Comparison of ENCODE assay signal across 15 cellular contexts in genomic region chr9:18472915-18473314, GRCh38. TPM values are rescaled to one million over a fixed set of nuclear protein-coding genes. Genes with fewer than 3 reads are reported as not detected.
DNase-seq lines count a peak whose midpoint lies in the region; ATAC-seq and TF ChIP-seq lines count a peak whose summit lies in the region.
"Had no signal": no experiment of that assay in that cellular context is flagged by ENCODE, and none has a peak within 500 bp of the region (broad histone marks: within the 10 kb centered on the region; RNA-seq: fewer than 3 reads in every experiment).

No MANE protein-coding gene starts in this region.

- H3K9me3 ChIP-seq in left ventricle myocardium inferior (replicated peaks) (peaks cover 15% of the 10 kb centered on the region), endodermal cell (ENCODE audit: control insufficient read depth, low read length) (no peaks in the 10 kb centered on the region), mesenchymal stem cell (ENCODE audit: control insufficient read depth, low read length) (peaks cover 18% of the 10 kb centered on the region), transverse colon (peaks cover 0 to 4% of the 10 kb centered on the region in 2 donors)

- no peak overlapping the region for H2BK12ac ChIP-seq in mesenchymal stem cell (ENCODE audit: low read length in 2 of 2)

- no peak overlapping the region for H2BK15ac ChIP-seq in mesenchymal stem cell (ENCODE audit: low read depth, poor library complexity, severe bottlenecking)

- WGBS in endodermal cell (ENCODE audit: insufficient coverage in 1 of 2, insufficient read length in 1 of 2), 2 experiments: 39 to 61% methylated on average over 2 to 4 of the region's 5 CpGs
- 31% methylated on average over 3 of the region's 5 CpGs for WGBS in mesenchymal stem cell
- WGBS in transverse colon (ENCODE audit: low coverage in 1 of 2), 2 donors: 48 to 65% methylated on average over 3 to 5 of the region's 5 CpGs

- H2AFZ ChIP-seq in mesenchymal stem cell (ENCODE audit: low read depth, low read length): no peak overlapping the region

- H2AK5ac ChIP-seq in mesenchymal stem cell (ENCODE audit: low read length, severe bottlenecking): no peak overlapping the region

- no peak for DNase-seq in Right ventricle myocardium superior
- DNase-seq in left ventricle myocardium inferior: no peak
- peak; percentile 59 for DNase-seq in endodermal cell
- DNase-seq in mesenchymal stem cell: no peak
- DNase-seq in transverse colon: no peak
- no peak for DNase-seq in NCI-H2227 (lab: John Stamatoyannopoulos, UW; ENCODE audit: unreplicated experiment)
- DNase-seq in HuH-7.5 (ENCODE audit: low spot score): no peak
- no peak for DNase-seq in GM10248 (ENCODE audit: extremely low spot score)
- DNase-seq: activated naive CD8-positive, alpha-beta T cell treated with anti-CD3 and anti-CD28 coated beads for 36 hours; DMS53; dorsolateral prefrontal cortex; Kasumi-1; NCI-H2171 treated with DMSO at 0.1 percent for 48 hours; spleen; T1000 had no signal

- CTCF ChIA-PET in GM10248 (lab: Yijun Ruan, JAX): no interaction called here

- H3K27ac ChIP-seq in left ventricle myocardium inferior (replicated peaks) (no peak overlapping the region), endodermal cell (ENCODE audit: low read depth, low read length) (no peak overlapping the region), mesenchymal stem cell (ENCODE audit: low read length, poor library complexity, severe bottlenecking) (no peak overlapping the region), transverse colon (peak overlapping the region; percentile 1 to 59 (median 50))
- H3K27ac ChIP-seq: dorsolateral prefrontal cortex had no signal

- H3K4me1 ChIP-seq in left ventricle myocardium inferior (peaks cover 31% of the 10 kb centered on the region), endodermal cell (ENCODE audit: control insufficient read depth, insufficient read depth, low read length) (peaks cover 3% of the 10 kb centered on the region), mesenchymal stem cell (ENCODE audit: control insufficient read depth, insufficient read depth, low read depth, low read length) (peaks cover 2% of the 10 kb centered on the region), transverse colon (peaks cover 0 to 23% (median 14%) of the 10 kb centered on the region in 4 donors)

- intact Hi-C loops in Right ventricle myocardium superior (cut with DNase I): no loop called here
- intact Hi-C loops in left ventricle myocardium inferior (cut with micrococcal nuclease): no loop called here
- intact Hi-C loops in transverse colon (cut with DNase I; ENCODE audit: low total_unique reads): no loop called here

- H3K9ac ChIP-seq in endodermal cell (ENCODE audit: extremely low read depth, low read length, poor library complexity, severe bottlenecking): no peak overlapping the region
- H3K9ac ChIP-seq in mesenchymal stem cell (ENCODE audit: low read length): peak overlapping the region; percentile 98

- peaks cover 5% of the 10 kb centered on the region for H3K27me3 Mint-ChIP-seq in endodermal cell (ENCODE audit: insufficient read depth)

- ATAC-seq in Right ventricle myocardium superior (ENCODE audit: poor library complexity): peak; percentile 52

- no peaks in the 10 kb centered on the region for H3K27me3 ChIP-seq in left ventricle myocardium inferior (ENCODE audit: low read depth)
- no peaks in the 10 kb centered on the region for H3K27me3 ChIP-seq in endodermal cell (ENCODE audit: control insufficient read depth, insufficient read depth, low read length, poor library complexity, severe bottlenecking)
- H3K27me3 ChIP-seq in mesenchymal stem cell (ENCODE audit: control insufficient read depth in 1 of 2, insufficient read depth in 1 of 2, low read length in 2 of 2): no peaks in the 10 kb centered on the region
- no peaks in the 10 kb centered on the region for H3K27me3 ChIP-seq in transverse colon

- H3K4me3 ChIP-seq in left ventricle myocardium inferior (no peak overlapping the region), endodermal cell (ENCODE audit: low read length) (peak overlapping the region; percentile 70), mesenchymal stem cell (ENCODE audit: insufficient read depth in 1 of 2, low read depth in 1 of 2, low read length in 2 of 2) (peak overlapping the region in 1 of 2 experiments; percentile 96), transverse colon (no peak overlapping the region)

- H3K4me3 Mint-ChIP-seq in endodermal cell: no peak overlapping the region
- H3K4me3 Mint-ChIP-seq: activated naive CD8-positive, alpha-beta T cell treated with anti-CD3 and anti-CD28 coated beads for 36 hours had no signal

- no peak for TF ChIP-seq EP300 in transverse colon (IDR thresholded peaks at IDR 0.05; ENCODE audit: low read depth)

- no peak overlapping the region for H3K18ac ChIP-seq in mesenchymal stem cell (ENCODE audit: low read depth in 1 of 2, low read length in 2 of 2)

- peaks cover 1% of the 10 kb centered on the region for H3K79me1 ChIP-seq in mesenchymal stem cell (replicated peaks; ENCODE audit: low read length, poor library complexity, severe bottlenecking)

- TF ChIP-seq CTCF in left ventricle myocardium inferior (IDR thresholded peaks at IDR 0.05; ENCODE audit: borderline replicate concordance) (no peak), endodermal cell (conservative IDR thresholded peaks at IDR 0.05) (no peak), transverse colon (IDR thresholded peaks at IDR 0.05) (no peak), GM10248 (IDR thresholded peaks at IDR 0.05; ENCODE audit: control extremely low read depth, extremely low read depth, low read depth, missing control alignments) (no peak)

- H4K91ac ChIP-seq in mesenchymal stem cell (ENCODE audit: low read length): no peak overlapping the region

- H3K14ac ChIP-seq in mesenchymal stem cell (ENCODE audit: low read length in 2 of 2): no peak overlapping the region

- in situ Hi-C loops in transverse colon (cut with MboI; ENCODE audit: low pct_ligation_motif_present in 1 of 4, low pct_unique_long_range_greater_than_20kb in 1 of 4, low sequenced_read_pairs in 3 of 4): no loop called here

- no peaks in the 10 kb centered on the region for H3K36me3 Mint-ChIP-seq in endodermal cell (ENCODE audit: low read depth)
- H3K36me3 Mint-ChIP-seq: activated naive CD8-positive, alpha-beta T cell treated with anti-CD3 and anti-CD28 coated beads for 36 hours had no signal

- no peaks in the 10 kb centered on the region for H3K9me3 Mint-ChIP-seq in endodermal cell
- H3K9me3 Mint-ChIP-seq: activated naive CD8-positive, alpha-beta T cell treated with anti-CD3 and anti-CD28 coated beads for 36 hours had no signal

- H3K36me3 ChIP-seq in left ventricle myocardium inferior (no peaks in the 10 kb centered on the region), endodermal cell (ENCODE audit: control insufficient read depth, insufficient read depth, low read length) (no peaks in the 10 kb centered on the region), mesenchymal stem cell (ENCODE audit: control insufficient read depth in 1 of 2, insufficient read depth in 2 of 2, low read depth in 1 of 2, low read length in 2 of 2) (peaks cover 0 to 9% of the 10 kb centered on the region in 2 experiments), transverse colon (no peaks in the 10 kb centered on the region)
- H3K36me3 ChIP-seq: spleen had no signal

- no peak overlapping the region for H3K4me2 ChIP-seq in mesenchymal stem cell (ENCODE audit: low read length, poor library complexity, severe bottlenecking)

- peaks cover 20% of the 10 kb centered on the region for H3K4me1 Mint-ChIP-seq in endodermal cell
- H3K4me1 Mint-ChIP-seq: activated naive CD8-positive, alpha-beta T cell treated with anti-CD3 and anti-CD28 coated beads for 36 hours had no signal

- no peak overlapping the region for H3K27ac Mint-ChIP-seq in endodermal cell
- H3K27ac Mint-ChIP-seq: activated naive CD8-positive, alpha-beta T cell treated with anti-CD3 and anti-CD28 coated beads for 36 hours had no signal

- no peak overlapping the region for H3K23ac ChIP-seq in mesenchymal stem cell (ENCODE audit: low read length in 2 of 2)

- no peak overlapping the region for H3K4ac ChIP-seq in mesenchymal stem cell (ENCODE audit: low read depth in 1 of 2, low read length in 2 of 2)

- TF ChIP-seq POLR2A in transverse colon (IDR thresholded peaks at IDR 0.05): no peak

- POLR2A ChIA-PET in GM10248 (lab: Yijun Ruan, JAX): no interaction called here

- H4K8ac ChIP-seq in mesenchymal stem cell (ENCODE audit: low read length): no peak overlapping the region

- H2BK120ac ChIP-seq in mesenchymal stem cell (ENCODE audit: low read depth, low read length): no peak overlapping the region

- H2BK5ac ChIP-seq in mesenchymal stem cell (ENCODE audit: low read depth, low read length, poor library complexity, severe bottlenecking): no peak overlapping the region

RNA-seq across cellular contexts. Expression of gene ADAMTSL1, which starts 1.0 kb away (rescaled TPM):
- total RNA-seq in Right ventricle myocardium superior (0.56 TPM), left ventricle myocardium inferior (1.7 TPM), endodermal cell (1 to 10 TPM in 1 of 2 donors, not detected in 1; 1.5 TPM), transverse colon (10 to 100 TPM; 13.3 to 39.7 (median 27.2) TPM)
- polyA plus RNA-seq in endodermal cell (2013, experiment 1 of 2): 2.1 TPM
- 2.1 TPM for polyA plus RNA-seq in endodermal cell (2013, experiment 2 of 2)
- polyA plus RNA-seq in mesenchymal stem cell (2013, experiment 1 of 2): 0.65 TPM
- 0.66 TPM for polyA plus RNA-seq in mesenchymal stem cell (2013, experiment 2 of 2)
- total RNA-seq: activated naive CD8-positive, alpha-beta T cell treated with anti-CD3 and anti-CD28 coated beads for 36 hours had no signal

Comparison
In these comparisons a context has a peak if more than half of its experiments do, and no peak if none do; other contexts are left out.
1. H3K27ac ChIP-seq: peak in transverse colon (4 of 4); none in left ventricle myocardium inferior (single experiment), endodermal cell (single experiment) and mesenchymal stem cell (single experiment).